In genomic region chr5:159878988-159879471, GRCh38 we compare ENCODE assay signal across 8 cellular contexts. TPM values are rescaled to one million over a fixed set of nuclear protein-coding genes. Genes with fewer than 3 reads are reported as not detected.
DNase-seq lines count a peak whose midpoint lies in the region; ATAC-seq and TF ChIP-seq lines count a peak whose summit lies in the region.

No MANE protein-coding gene starts in this region.

- H3K27me3 Mint-ChIP-seq in activated naive CD8-positive, alpha-beta T cell treated with anti-CD3 and anti-CD28 coated beads for 36 hours: peaks cover 17% of the 10 kb centered on the region

- no peak for TF ChIP-seq CTCF in Panc1 (IDR thresholded peaks at IDR 0.05)
- no peak for TF ChIP-seq CTCF in foreskin fibroblast (IDR thresholded peaks at IDR 0.05; ENCODE audit: low read depth, low read length)

- intact Hi-C loops in Panc1 (cut with micrococcal nuclease; ENCODE audit: unreplicated experiment): no loop called here

- H3K36me3 Mint-ChIP-seq in activated naive CD8-positive, alpha-beta T cell treated with anti-CD3 and anti-CD28 coated beads for 36 hours: no peaks in the 10 kb centered on the region

- H3K4me3 ChIP-seq in Panc1 (ENCODE audit: low read depth in 2 of 2, low read length in 2 of 2): no peak overlapping the region
- no peak overlapping the region for H3K4me3 ChIP-seq in foreskin fibroblast (ENCODE audit: low read depth in 1 of 2, low read length in 2 of 2)

- no peak overlapping the region for H3K4me3 Mint-ChIP-seq in activated naive CD8-positive, alpha-beta T cell treated with anti-CD3 and anti-CD28 coated beads for 36 hours

- no peaks in the 10 kb centered on the region for H3K27me3 ChIP-seq in Panc1 (ENCODE audit: control insufficient read depth, insufficient read depth, low read length)

- peak; percentile 92 for ATAC-seq in Panc1
- no peak for ATAC-seq in GM21737 (IDR thresholded peaks at IDR 0.05; ENCODE audit: unreplicated experiment)
- no peak for ATAC-seq in HG02610 (IDR thresholded peaks at IDR 0.05; ENCODE audit: unreplicated experiment)

- 0 out of 2 replicates have a peak, but pooled peaks cover 5% of the 10 kb centered on the region for H3K4me1 ChIP-seq in Panc1 (ENCODE audit: control insufficient read depth, insufficient read depth, low read length)

- CTCF ChIA-PET in Panc1 (lab: Charles Lee): no interaction called here

- BruUV-seq in Panc1 (replicated peaks; lab: Mats Ljungman, UMichigan): no TSS peak

- no peak overlapping the region for H3K27ac ChIP-seq in Panc1 (ENCODE audit: low read length)

- no peaks in the 10 kb centered on the region for H3K9me3 ChIP-seq in Panc1 (ENCODE audit: control insufficient read depth, insufficient read depth, low read depth, low read length)

- POLR2A ChIA-PET in Panc1 (lab: Charles Lee): no interaction called here

- H3K36me3 ChIP-seq in Panc1 (ENCODE audit: control insufficient read depth, insufficient read depth, low read length): no peaks in the 10 kb centered on the region

- peak; percentile 75 for DNase-seq in DMS53 treated with DMSO at 0.1 percent for 48 hours (lab: John Stamatoyannopoulos, UW; ENCODE audit: unreplicated experiment)
- DNase-seq in Panc1 (ENCODE audit: low read depth, low spot score): no peak
- peak; percentile 75 to 86 for DNase-seq in foreskin fibroblast
- peak in 36 of 56 donors; percentile 2 to 62 (median 18) for DNase-seq in nucleus accumbens (lab: John Stamatoyannopoulos, UW)
- DNase-seq in activated naive CD8-positive, alpha-beta T cell treated with anti-CD3 and anti-CD28 coated beads for 36 hours: no peak
- no peak for DNase-seq in activated CD4-positive, alpha-beta T cell treated with anti-CD3 and anti-CD28 coated beads, Interleukin-2, amount 50 U/mL, for 1 hour

- no peaks in the 10 kb centered on the region for H3K9me3 Mint-ChIP-seq in activated naive CD8-positive, alpha-beta T cell treated with anti-CD3 and anti-CD28 coated beads for 36 hours

- H3K4me1 Mint-ChIP-seq in activated naive CD8-positive, alpha-beta T cell treated with anti-CD3 and anti-CD28 coated beads for 36 hours: no peaks in the 10 kb centered on the region

- in situ Hi-C loops in Panc1 (cut with HindIII; ENCODE audit: low pct_unique_long_range_greater_than_20kb, low sequenced_read_pairs): no loop called here

- no peak overlapping the region for H3K27ac Mint-ChIP-seq in activated naive CD8-positive, alpha-beta T cell treated with anti-CD3 and anti-CD28 coated beads for 36 hours

RNA-seq across cellular contexts. Expression of gene ADRA1B, which starts 37.3 kb away (rescaled TPM):
- 8.3 TPM for total RNA-seq in Panc1 (2021; ENCODE audit: unreplicated experiment)
- 13.6 TPM for polyA plus RNA-seq in Panc1 (2012; ENCODE audit: insufficient read length)
- total RNA-seq in activated naive CD8-positive, alpha-beta T cell treated with anti-CD3 and anti-CD28 coated beads for 36 hours: not detected

Comparison
In these comparisons a context has a peak if more than half of its experiments do, and no peak if none do; other contexts are left out.
1. DNase-seq: peak in DMS53 treated with DMSO at 0.1 percent for 48 hours (single experiment), foreskin fibroblast (2 of 2) and nucleus accumbens (36 of 56); none in Panc1 (single experiment), activated naive CD8-positive, alpha-beta T cell treated with anti-CD3 and anti-CD28 coated beads for 36 hours (single experiment) and activated CD4-positive, alpha-beta T cell treated with anti-CD3 and anti-CD28 coated beads, Interleukin-2, amount 50 U/mL, for 1 hour (single experiment).